ENCODE assay signal across 1 cellular context in genomic region chr10:128310966-128311658, GRCh38.
TF ChIP-seq lines count a peak whose summit lies in the region.

No MANE protein-coding gene starts in this region.

TF ChIP-seq in GM23338, 12 proteins besides CTCF, POLR2A, EP300 and RAD21 (continued from another document):
- no peak for TF ChIP-seq ZNF462 (CRISPR knock-in tag; IDR thresholded peaks at IDR 0.05)
- TF ChIP-seq ZNF114 (CRISPR knock-in tag; IDR thresholded peaks at IDR 0.05): no peak
- TF ChIP-seq REST (IDR thresholded peaks at IDR 0.05; ENCODE audit: unreplicated experiment): no peak
- no peak for TF ChIP-seq STAT1 (IDR thresholded peaks at IDR 0.05; ENCODE audit: unreplicated experiment)
- no peak for TF ChIP-seq CREB1 (CRISPR knock-in tag; IDR thresholded peaks at IDR 0.05; ENCODE audit: low read depth)
- no peak for TF ChIP-seq EZH2phosphoT487 (IDR thresholded peaks at IDR 0.05; ENCODE audit: unreplicated experiment)
